ENCODE assay signal across 8 cellular contexts in genomic region chr4:149980941-149981340, GRCh38.
DNase-seq lines count a peak whose midpoint lies in the region; ATAC-seq and TF ChIP-seq lines count a peak whose summit lies in the region.

No MANE protein-coding gene starts in this region.

- DNase-seq in Caki2 (ENCODE audit: low read depth) (peak; percentile 32), Panc1 (ENCODE audit: low read depth, low spot score) (peak; percentile 38), right cardiac atrium (peak; percentile 41 to 62 (median 51)), sigmoid colon (peak; percentile 68), GDM1 (lab: John Stamatoyannopoulos, UW) (no peak)
- DNase-seq in activated naive CD8-positive, alpha-beta T cell treated with anti-CD3 and anti-CD28 coated beads for 36 hours = peak; percentile 39

- H3K4me1 Mint-ChIP-seq in activated naive CD8-positive, alpha-beta T cell treated with anti-CD3 and anti-CD28 coated beads for 36 hours = peaks cover 3% of the 10 kb centered on the region

- POLR2A ChIA-PET in Panc1 (lab: Charles Lee) = no interaction called here

- no peak overlapping the region for H3K27ac Mint-ChIP-seq in activated naive CD8-positive, alpha-beta T cell treated with anti-CD3 and anti-CD28 coated beads for 36 hours

- CTCF ChIA-PET in Panc1 (lab: Charles Lee) = no interaction called here

- H3K4me3 ChIP-seq in Panc1 (ENCODE audit: low read depth in 2 of 2, low read length in 2 of 2) (no peak overlapping the region), right cardiac atrium (ENCODE audit: low read length) (no peak overlapping the region), sigmoid colon (no peak overlapping the region)

- H3K27ac ChIP-seq in Panc1 (ENCODE audit: low read length) (peak overlapping the region; percentile 35; the same call in 1 of the 2 replicates), right cardiac atrium (ENCODE audit: low read length) (no peak overlapping the region), sigmoid colon (no peak overlapping the region)

- H3K9me3 ChIP-seq in Panc1 (ENCODE audit: control insufficient read depth, insufficient read depth, low read depth, low read length) (no peaks in the 10 kb centered on the region), right cardiac atrium (ENCODE audit: control insufficient read depth, low read length) (no peaks in the 10 kb centered on the region), sigmoid colon (no peaks in the 10 kb centered on the region)

- BruUV-seq in Panc1 (replicated peaks; lab: Mats Ljungman, UMichigan) = no TSS peak

- H3K27me3 ChIP-seq in Panc1 (ENCODE audit: control insufficient read depth, insufficient read depth, low read length) (no peaks in the 10 kb centered on the region), right cardiac atrium (ENCODE audit: control insufficient read depth, insufficient read depth) (no peaks in the 10 kb centered on the region), sigmoid colon (no peaks in the 10 kb centered on the region)

- H3K9me3 Mint-ChIP-seq in activated naive CD8-positive, alpha-beta T cell treated with anti-CD3 and anti-CD28 coated beads for 36 hours = no peaks in the 10 kb centered on the region

- peak; percentile 72 for TF ChIP-seq CTCF in Panc1 (IDR thresholded peaks at IDR 0.05)
- TF ChIP-seq CTCF in sigmoid colon (IDR thresholded peaks at IDR 0.05) = peak; percentile 21 to 76 (median 72)

- no peak for TF ChIP-seq EP300 in sigmoid colon (IDR thresholded peaks at IDR 0.05)

- no peaks in the 10 kb centered on the region for H3K36me3 Mint-ChIP-seq in activated naive CD8-positive, alpha-beta T cell treated with anti-CD3 and anti-CD28 coated beads for 36 hours

- intact Hi-C loops in Panc1 (cut with micrococcal nuclease; ENCODE audit: unreplicated experiment) (no loop called here), right cardiac atrium (cut with DNase I) (no loop called here), sigmoid colon (cut with DNase I) (loop anchor here (5.0 kb wide), 1 partner anchor 886 kb away; no protein-coding TSS in a partner anchor)

- no peaks in the 10 kb centered on the region for H3K36me3 ChIP-seq in Panc1 (ENCODE audit: control insufficient read depth, insufficient read depth, low read length)
- H3K36me3 ChIP-seq in sigmoid colon = no peaks in the 10 kb centered on the region

- peak; percentile 83 for ATAC-seq in GM19023 (IDR thresholded peaks at IDR 0.05; ENCODE audit: unreplicated experiment)
- peak; percentile 96 for ATAC-seq in HG03159 (IDR thresholded peaks at IDR 0.05; ENCODE audit: unreplicated experiment)
- peak; percentile 72 for ATAC-seq in Panc1
- ATAC-seq in right cardiac atrium = no peak

- 19% methylated on average over 6 of the region's 6 CpGs for WGBS in right cardiac atrium
- 18 to 21% methylated on average over 6 of the region's 6 CpGs for WGBS in sigmoid colon, 2 donors

- no peak for TF ChIP-seq POLR2A in sigmoid colon (IDR thresholded peaks at IDR 0.05)

- H3K4me1 ChIP-seq in Panc1 (ENCODE audit: control insufficient read depth, insufficient read depth, low read length) = no peaks in the 10 kb centered on the region; the same call in 1 of the 2 replicates
- no peaks in the 10 kb centered on the region for H3K4me1 ChIP-seq in right cardiac atrium (ENCODE audit: control insufficient read depth, insufficient read depth, low read length)
- peaks cover 0 to 5% (median 0%) of the 10 kb centered on the region in 4 donors for H3K4me1 ChIP-seq in sigmoid colon

- H3K4me3 Mint-ChIP-seq in activated naive CD8-positive, alpha-beta T cell treated with anti-CD3 and anti-CD28 coated beads for 36 hours = no peak overlapping the region

- H3K27me3 Mint-ChIP-seq in activated naive CD8-positive, alpha-beta T cell treated with anti-CD3 and anti-CD28 coated beads for 36 hours = no peaks in the 10 kb centered on the region

- in situ Hi-C loops in Caki2 (cut with HindIII; ENCODE audit: low pct_unique_long_range_greater_than_20kb, low sequenced_read_pairs) = no loop called here
- in situ Hi-C loops in Panc1 (cut with HindIII; ENCODE audit: low pct_unique_long_range_greater_than_20kb, low sequenced_read_pairs) = no loop called here

Comparison
In these comparisons a context has a peak if more than half of its experiments do, and no peak if none do; other contexts are left out.
1. ATAC-seq: peak in GM19023 (single experiment), HG03159 (single experiment) and Panc1 (single experiment); none in right cardiac atrium (0 of 2).